In genomic region chr10:123061865-123062264, GRCh38 we compare ENCODE assay signal across 25 cellular contexts.
"Had no signal": no experiment of that assay in that cellular context is flagged by ENCODE, and none has a peak within 500 bp of the region (broad histone marks: within the 10 kb centered on the region; RNA-seq: fewer than 3 reads in every experiment).

No MANE protein-coding gene starts in this region.

- H3K27ac ChIP-seq: neural progenitor cell, ovary, parathyroid adenoma, psoas muscle, stomach, thoracic aorta, thyroid gland, tibial nerve, upper lobe of left lung, vagina had no signal

- H3K27me3 ChIP-seq: neural progenitor cell, ovary, thyroid gland, tibial nerve, upper lobe of left lung, vagina had no signal

- H3K9me3 ChIP-seq: ovary, psoas muscle, stomach, thoracic aorta, thyroid gland, upper lobe of left lung, vagina had no signal

- H3K4me3 ChIP-seq: neural progenitor cell, ovary, psoas muscle, stomach, thoracic aorta, thyroid gland, tibial nerve, upper lobe of left lung, vagina had no signal

- FAIRE-seq: small intestine, urothelium cell line had no signal

- H3K4me1 ChIP-seq: neural progenitor cell, parathyroid adenoma, psoas muscle, stomach, thyroid gland, tibial nerve, upper lobe of left lung, vagina had no signal

- H3K36me3 ChIP-seq: neural progenitor cell, ovary, stomach, thoracic aorta, thyroid gland, upper lobe of left lung, vagina had no signal

- DNase-seq: natural killer cell; occipital lobe; ovary; posterior cingulate gyrus; psoas muscle; right cardiac atrium; small intestine; stimulated activated CD4-positive, alpha-beta T cell treated with anti-CD3 and anti-CD28 coated beads, Interleukin-15, amount 100 ng/mL, for 24 hours; stimulated activated CD4-positive, alpha-beta T cell treated with anti-CD3 and anti-CD28 coated beads, Interleukin-2, amount 100 ng/mL, for 24 hours; stimulated activated CD4-positive, alpha-beta T cell treated with anti-CD3 and anti-CD28 coated beads, Interleukin-2, amount 100 ng/mL, for 48 hours; stimulated activated CD4-positive, alpha-beta T cell treated with anti-CD3 and anti-CD28 coated beads, Interleukin-4, amount 100 ng/mL, for 24 hours; stimulated activated naive B cell treated with anti-CD40 and anti-IgM and Interleukin-4, amounts not matched to agents 10 μg/mL and 1 μg/mL and 100 μg/mL, for 72 hours; stimulated activated naive CD4-positive, alpha-beta T cell treated with Interleukin-2 at 50 U/mL for 16 hours; stomach; thyroid gland; trophoblast cell; upper lobe of left lung had no signal

- ATAC-seq: natural killer cell; psoas muscle; right cardiac atrium; sciatic nerve; stimulated activated effector memory CD8-positive, alpha-beta T cell treated with anti-CD3 and anti-CD28 coated beads, Interleukin-12 subunit alpha, Interleukin-12 subunit beta, amount 100 ng/mL, for 72 hours; stimulated activated naive B cell treated with anti-CD40 and anti-IgM and Interleukin-4, amounts not matched to agents 10 μg/mL and 1 μg/mL and 100 μg/mL, for 72 hours had no signal
